In the genomic region with DNA sequence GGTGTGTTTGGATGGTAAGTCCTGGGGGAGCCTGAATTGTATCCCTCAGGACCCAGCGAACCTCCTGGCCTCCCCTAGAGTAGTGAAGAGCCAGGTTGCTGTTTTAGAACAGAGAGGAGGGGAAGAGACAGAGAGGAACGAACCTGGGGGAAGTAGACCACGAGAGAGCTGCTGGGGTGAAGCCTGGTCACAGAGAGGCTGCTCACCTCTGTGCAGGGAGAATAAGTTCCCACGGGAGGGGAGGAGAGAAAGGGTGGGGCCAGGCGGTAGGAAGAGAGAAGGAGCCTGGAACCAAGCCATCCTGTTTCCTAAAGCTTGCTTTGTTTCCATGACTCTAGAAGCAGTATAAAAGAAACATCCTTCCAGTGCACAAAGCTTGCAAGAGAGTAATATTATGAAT, we compare ENCODE assay signal across 18 cellular contexts.
"Had no signal": no experiment of that assay in that cellular context is flagged by ENCODE, and none has a peak within 500 bp of the region (broad histone marks: within the 10 kb centered on the region; RNA-seq: fewer than 3 reads in every experiment).

No MANE protein-coding gene starts in this region.

- H3K36me3 ChIP-seq: adrenal gland, brain microvascular endothelial cell, esophagus squamous epithelium, heart left ventricle, thyroid gland, uterus had no signal

- H3K36me3 Mint-ChIP-seq: naive thymus-derived CD4-positive, alpha-beta T cell; WTC11 had no signal

- H3K27ac ChIP-seq: brain microvascular endothelial cell, esophagus squamous epithelium, heart left ventricle, thyroid gland, uterus had no signal

- H3K27ac Mint-ChIP-seq: activated CD4-positive, alpha-beta T cell treated with anti-CD3 and anti-CD28 coated beads, Interleukin-2, amount 10 ng/mL, durations not matched to agents 24 days and 14 days; activated T-helper 2 cell treated with anti-CD3 and anti-CD28 coated beads, Interferon-gamma antibody, Interleukin-2, Interleukin-4, amounts not matched to agents 10 μg/mL and 5 μg/mL and 100 μg/mL, durations not matched to agents 14 hours and 24 hours and 36 hours; naive thymus-derived CD4-positive, alpha-beta T cell; T-helper 17 cell; WTC11 had no signal

- H3K27me3 ChIP-seq: adrenal gland, brain microvascular endothelial cell, esophagus squamous epithelium, heart left ventricle, thyroid gland, uterus had no signal

- H3K27me3 Mint-ChIP-seq: activated CD4-positive, alpha-beta T cell treated with anti-CD3 and anti-CD28 coated beads, Interleukin-2, amount 10 ng/mL, durations not matched to agents 24 days and 14 days had no signal

- H3K9me3 Mint-ChIP-seq: activated CD4-positive, alpha-beta T cell treated with anti-CD3 and anti-CD28 coated beads, Interleukin-2, amount 10 ng/mL, durations not matched to agents 24 days and 14 days; activated T-helper 2 cell treated with anti-CD3 and anti-CD28 coated beads, Interferon-gamma antibody, Interleukin-2, Interleukin-4, amounts not matched to agents 10 μg/mL and 5 μg/mL and 100 μg/mL, durations not matched to agents 14 hours and 24 hours and 36 hours had no signal

- H3K4me1 Mint-ChIP-seq: activated CD4-positive, alpha-beta T cell treated with anti-CD3 and anti-CD28 coated beads, Interleukin-2, amount 10 ng/mL, durations not matched to agents 24 days and 14 days; T-helper 17 cell; WTC11 had no signal

- H3K9me3 ChIP-seq: adrenal gland, esophagus squamous epithelium, heart left ventricle, thyroid gland, uterus had no signal

- H3K4me1 ChIP-seq: adrenal gland, esophagus squamous epithelium, uterus had no signal

- ATAC-seq: left colon; naive thymus-derived CD4-positive, alpha-beta T cell; T-helper 17 cell; WTC11 had no signal

- H3K4me3 ChIP-seq: adrenal gland, esophagus squamous epithelium, heart left ventricle, thyroid gland, uterus had no signal

- H3K4me3 Mint-ChIP-seq: activated CD4-positive, alpha-beta T cell treated with anti-CD3 and anti-CD28 coated beads, Interleukin-2, amount 10 ng/mL, durations not matched to agents 24 days and 14 days; naive thymus-derived CD4-positive, alpha-beta T cell; T-helper 17 cell; WTC11 had no signal

- DNase-seq: activated CD4-positive, alpha-beta T cell treated with anti-CD3 and anti-CD28 coated beads, Interleukin-2, amount 10 ng/mL, durations not matched to agents 24 days and 14 days; activated naive CD4-positive, alpha-beta T cell treated with anti-CD3 and anti-CD28 coated beads, Interleukin-2, amount 50 U/mL, for 16 hours; adrenal gland; brain microvascular endothelial cell; cerebellar nuclear complex; esophagus squamous epithelium; foreskin fibroblast; left colon; naive thymus-derived CD4-positive, alpha-beta T cell; occipital lobe; stimulated activated CD4-positive, alpha-beta T cell treated with anti-CD3 and anti-CD28 coated beads, Interleukin-15, amount 100 ng/mL, for 24 hours; stimulated activated CD4-positive, alpha-beta T cell treated with anti-CD3 and anti-CD28 coated beads, Interleukin-4, amount 100 ng/mL, for 4 hours; T-helper 17 cell; uterus had no signal
